Comparison of ENCODE assay signal across 8 cellular contexts in the genomic region with DNA sequence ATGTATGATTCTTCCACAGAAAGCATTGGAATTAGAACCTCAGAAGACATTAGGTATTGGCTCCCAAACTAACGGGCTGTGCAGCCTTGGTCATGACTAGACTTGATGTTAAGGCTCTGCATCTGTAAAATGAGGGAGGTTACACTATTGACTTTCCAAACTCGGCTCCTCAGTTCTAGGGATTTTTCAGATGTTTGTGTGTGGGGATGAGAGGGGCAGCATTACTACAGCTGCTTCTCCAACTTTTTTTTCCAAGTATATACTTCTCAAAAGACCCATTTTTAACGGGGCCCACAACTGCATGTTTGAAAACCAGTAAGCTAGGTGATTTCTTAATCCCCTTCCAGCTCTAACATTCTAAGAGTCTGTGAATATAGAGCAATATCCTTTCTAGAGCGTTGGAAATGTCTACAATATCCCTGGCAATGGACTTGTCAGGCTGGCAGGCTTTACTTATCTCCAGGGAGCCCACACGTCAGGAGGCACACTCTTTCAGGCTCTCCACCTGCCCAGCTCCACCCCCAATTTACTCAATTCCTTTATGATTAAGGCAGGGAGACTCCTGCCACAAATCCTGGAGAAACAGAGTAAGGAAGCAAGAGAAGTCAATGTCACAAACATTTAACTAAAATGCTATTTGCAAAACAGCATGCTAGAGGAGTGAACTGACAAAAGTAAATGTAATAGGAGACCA. TPM values are rescaled to one million over a fixed set of nuclear protein-coding genes. Genes with fewer than 3 reads are reported as not detected.
A peak's percentile ranks its signal among the peaks of the same experiment; 100 is the strongest.
DNase-seq lines count a peak whose midpoint lies in the region; ATAC-seq and TF ChIP-seq lines count a peak whose summit lies in the region.

No MANE protein-coding gene starts in this region.

- H3K27me3 Mint-ChIP-seq in T-cell: no peaks in the 10 kb centered on the region

- TF ChIP-seq CTCF in HEK293 (tag by site-specific recombination; IDR thresholded peaks at IDR 0.05) (no peak), foreskin keratinocyte (conservative IDR thresholded peaks at IDR 0.05) (no peak)

- DNase-seq in T-cell (no peak), foreskin keratinocyte (no peak), AG08396 (ENCODE audit: low spot score) (no peak)
- no peak for DNase-seq in activated effector memory CD4-positive, alpha-beta T cell treated with Interleukin-2 at 50 U/mL for 16 hours

- peaks cover 6% of the 10 kb centered on the region; the same call in 1 of the 2 replicates for H3K4me1 ChIP-seq in HEK293 (ENCODE audit: control insufficient read depth, insufficient read depth, low read length)
- H3K4me1 ChIP-seq in foreskin keratinocyte: peaks cover 12% of the 10 kb centered on the region
- H3K4me1 ChIP-seq in rectal smooth muscle tissue (ENCODE audit: control insufficient read depth, insufficient read depth, low read length): peaks cover 10% of the 10 kb centered on the region

- H3K27me3 ChIP-seq in foreskin keratinocyte (no peaks in the 10 kb centered on the region), rectal smooth muscle tissue (ENCODE audit: control insufficient read depth, insufficient read depth, low read length) (no peaks in the 10 kb centered on the region)

- peak overlapping the region; percentile 97 to 99 (median 98) for H3K4me3 Mint-ChIP-seq in T-cell

- no peaks in the 10 kb centered on the region for H3K9me3 Mint-ChIP-seq in T-cell

- H3K36me3 Mint-ChIP-seq in T-cell: peaks cover 31% of the 10 kb centered on the region

- H3K36me3 ChIP-seq in HEK293 (ENCODE audit: control insufficient read depth in 2 of 2, insufficient read depth in 1 of 2, low read length in 2 of 2) (peaks cover 13 to 32% of the 10 kb centered on the region in 2 experiments), rectal smooth muscle tissue (ENCODE audit: control insufficient read depth, insufficient read depth, low read length) (peaks cover 9% of the 10 kb centered on the region)

- peaks cover 20 to 32% (median 20%) of the 10 kb centered on the region in 3 donors for H3K4me1 Mint-ChIP-seq in T-cell

- CTCF ChIA-PET in HEK293 (lab: Yijun Ruan, JAX): interaction anchor here (0.6 to 2.2 kb wide), 7 partner anchors 18 to 243 kb away, joined by 3 to 7 read pairs (median 3); a partner anchor contains a TSS
- CTCF ChIA-PET in T-cell (lab: Charles Lee): interaction anchor here in 1 of 2 donors (0.6 to 0.7 kb wide), 2 partner anchors 21 to 36 kb away, joined by 5 read pairs; no protein-coding TSS in a partner anchor

- peak overlapping the region; percentile 96 to 97 for H3K27ac Mint-ChIP-seq in T-cell

- H3K27ac ChIP-seq in HEK293 (ENCODE audit: extremely low read depth, low read depth, low read length) (peak overlapping the region; percentile 82), foreskin keratinocyte (peak overlapping the region; percentile 89), rectal smooth muscle tissue (ENCODE audit: low read depth, low read length) (peak overlapping the region; percentile 95)

- ATAC-seq in T-cell (replicated peaks in 1 of 4) (peak in 3 of 4 experiments; percentile 2 to 7 (median 2)), foreskin keratinocyte (no peak), HG02938 (IDR thresholded peaks at IDR 0.05; ENCODE audit: unreplicated experiment) (no peak), HG02763 (IDR thresholded peaks at IDR 0.05; ENCODE audit: unreplicated experiment) (no peak)

- peak overlapping the region; percentile 76 for H3K4me3 ChIP-seq in HEK293 (ENCODE audit: low read depth, low read length)
- H3K4me3 ChIP-seq in rectal smooth muscle tissue (ENCODE audit: low read length): peak overlapping the region; percentile 96

- POLR2A ChIA-PET in HEK293 (lab: Yijun Ruan, JAX) (interaction anchor here (0.9 to 1.8 kb wide), 9 partner anchors 8 to 56 kb away, joined by 3 to 7 read pairs (median 4); a partner anchor contains a TSS), T-cell (lab: Charles Lee) (interaction anchor here (0.5 to 1.6 kb wide), 2 partner anchors 19 to 97 kb away, joined by 3 to 4 read pairs; no protein-coding TSS in a partner anchor)

- peak overlapping the region; percentile 97 for H3K9ac ChIP-seq in rectal smooth muscle tissue (ENCODE audit: low read length)

- H3K9me3 ChIP-seq in HEK293 (ENCODE audit: control insufficient read depth, insufficient read depth, low read depth, low read length): no peaks in the 10 kb centered on the region

TF ChIP-seq in HEK293, 187 proteins besides CTCF, POLR2A, EP300 and RAD21:
- TF ChIP-seq ZNF830 (tag by site-specific recombination; IDR thresholded peaks at IDR 0.05; ENCODE audit: low read depth) (no peak), GLIS1 (tag by site-specific recombination; IDR thresholded peaks at IDR 0.05) (no peak), ZNF114 (tag by site-specific recombination; IDR thresholded peaks at IDR 0.05) (no peak)

RNA-seq across cellular contexts. Expression of a gene that starts 0.8 kb away (rescaled TPM):
- total RNA-seq in T-cell: 10 to 100 TPM; 64.5 to 99.1 (median 93.6) TPM
- 76.9 and 78.6 TPM in 2 replicates for total RNA-seq in foreskin keratinocyte
- 91.3 and 93.6 TPM in 2 replicates for polyA plus RNA-seq in foreskin keratinocyte

RNA-seq across cellular contexts. Expression of a gene that starts 15.5 kb away (rescaled TPM):
- 1 to 10 TPM; 1.8 to 7.8 (median 4.2) TPM for total RNA-seq in T-cell
- total RNA-seq in foreskin keratinocyte: 0.14 and 0.31 TPM in 2 replicates
- polyA plus RNA-seq in foreskin keratinocyte: 0.30 and 0.50 TPM in 2 replicates

RNA-seq across cellular contexts. Expression of a gene that starts 32.8 kb away (rescaled TPM):
- total RNA-seq in T-cell (10 to 100 TPM; 69.8 to 89.9 (median 82.1) TPM), foreskin keratinocyte (44.2 and 52.9 TPM in 2 replicates)
- polyA plus RNA-seq in foreskin keratinocyte: 39.9 and 50.9 TPM in 2 replicates

RNA-seq across cellular contexts. Expression of a gene that starts 41.5 kb away (rescaled TPM):
- total RNA-seq in T-cell (not detected), foreskin keratinocyte (not detected in 2 replicates)
- not detected in 2 replicates for polyA plus RNA-seq in foreskin keratinocyte

RNA-seq across cellular contexts. Expression of a gene that starts 46.4 kb away (rescaled TPM):
- 10 to 100 TPM; 35.6 to 50.3 (median 40.5) TPM for total RNA-seq in T-cell
- total RNA-seq in foreskin keratinocyte: 39.9 and 45.6 TPM in 2 replicates
- polyA plus RNA-seq in foreskin keratinocyte: 48.6 and 51.2 TPM in 2 replicates

Comparison
In these comparisons a context has a peak if more than half of its experiments do, and no peak if none do; other contexts are left out.
1. ATAC-seq: peak in T-cell (3 of 4); none in foreskin keratinocyte (single experiment), HG02938 (single experiment) and HG02763 (single experiment).
2. Peak in every context shown above with its lines, with median percentiles within 50 percentile points of each other: H3K27ac ChIP-seq.